In the genomic region with DNA sequence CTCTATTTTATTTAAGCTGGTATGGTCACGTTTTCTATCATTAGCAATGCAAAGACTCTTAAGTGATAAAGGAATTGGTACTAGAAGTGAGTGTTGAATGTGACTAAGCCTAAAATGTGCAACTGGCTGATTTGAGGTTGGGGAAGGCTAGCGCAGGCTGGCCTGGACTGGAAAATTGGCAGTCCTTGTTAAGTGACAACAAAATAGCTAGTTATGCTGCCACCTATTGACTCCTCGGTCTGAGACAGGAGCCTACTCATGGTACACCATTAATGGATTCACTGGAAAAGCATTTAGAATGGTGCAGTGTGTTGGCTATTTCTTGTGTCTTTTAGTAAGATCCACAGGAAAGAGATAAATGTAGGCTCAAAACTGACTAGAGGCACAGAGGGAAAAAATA, we compare ENCODE assay signal across 8 cellular contexts. TPM values are rescaled to one million over a fixed set of nuclear protein-coding genes. Genes with fewer than 3 reads are reported as not detected.
DNase-seq lines count a peak whose midpoint lies in the region; ATAC-seq, FAIRE-seq and TF ChIP-seq lines count a peak whose summit lies in the region.

No MANE protein-coding gene starts in this region.

- TF ChIP-seq CTCF in AG09319 (IDR thresholded peaks at IDR 0.05; ENCODE audit: low read depth, low read length) (peak; percentile 35), cardiac fibroblast (IDR thresholded peaks at IDR 0.05; ENCODE audit: low read depth, low read length) (peak; percentile 60)

- FAIRE-seq in GM12892 (lab: Jason Lieb, UNC), result peak; percentile 58

- peak; percentile 99 for ATAC-seq in left lobe of liver
- ATAC-seq in HG02642 (IDR thresholded peaks at IDR 0.05; ENCODE audit: poor library complexity, unreplicated experiment), result no peak

- H3K4me3 Mint-ChIP-seq in stimulated activated naive CD8-positive, alpha-beta T cell treated with anti-CD3 and anti-CD28 coated beads, Interleukin-15, Interleukin-2, amounts not matched to agents 100 ng/mL and 50 ng/mL, for 24 hours, result no peak overlapping the region

- peaks cover 3% of the 10 kb centered on the region for H3K9me3 Mint-ChIP-seq in stimulated activated naive CD8-positive, alpha-beta T cell treated with anti-CD3 and anti-CD28 coated beads, Interleukin-15, Interleukin-2, amounts not matched to agents 100 ng/mL and 50 ng/mL, for 24 hours

- peaks cover 94% of the 10 kb centered on the region for H3K4me1 Mint-ChIP-seq in stimulated activated naive CD8-positive, alpha-beta T cell treated with anti-CD3 and anti-CD28 coated beads, Interleukin-15, Interleukin-2, amounts not matched to agents 100 ng/mL and 50 ng/mL, for 24 hours (ENCODE audit: low read depth)

- H3K27me3 Mint-ChIP-seq in stimulated activated naive CD8-positive, alpha-beta T cell treated with anti-CD3 and anti-CD28 coated beads, Interleukin-15, Interleukin-2, amounts not matched to agents 100 ng/mL and 50 ng/mL, for 24 hours, result no peaks in the 10 kb centered on the region

- no peak overlapping the region for H3K4me3 ChIP-seq in cardiac fibroblast (replicated peaks in 1 of 2; ENCODE audit: low read depth in 2 of 2, low read length in 2 of 2)

- no peak for TF ChIP-seq POLR2A in GM12892 (IDR thresholded peaks at IDR 0.05; ENCODE audit: low read depth, low read length)

- H3K36me3 Mint-ChIP-seq in stimulated activated naive CD8-positive, alpha-beta T cell treated with anti-CD3 and anti-CD28 coated beads, Interleukin-15, Interleukin-2, amounts not matched to agents 100 ng/mL and 50 ng/mL, for 24 hours (ENCODE audit: low read depth), result peaks cover 52% of the 10 kb centered on the region

- peak overlapping the region; percentile 52 for H3K27ac Mint-ChIP-seq in stimulated activated naive CD8-positive, alpha-beta T cell treated with anti-CD3 and anti-CD28 coated beads, Interleukin-15, Interleukin-2, amounts not matched to agents 100 ng/mL and 50 ng/mL, for 24 hours

- no peak for DNase-seq in AG09319 (ENCODE audit: extremely low read depth, low read depth)
- no peak for DNase-seq in GM12892 (ENCODE audit: insufficient read length)
- DNase-seq in KG1 (lab: John Stamatoyannopoulos, UW), result peak; percentile 11
- DNase-seq in T-helper 22 cell (ENCODE audit: low read depth), result peak; percentile 31
- DNase-seq in cardiac fibroblast (ENCODE audit: low read depth in 2 of 2), result peak; percentile 80 to 82
- DNase-seq in left lobe of liver (ENCODE audit: low spot score), result peak; percentile 63

RNA-seq across cellular contexts. Expression of a gene that starts 5.7 kb away (rescaled TPM):
- 108 TPM for polyA plus RNA-seq in GM12892 (2012; ENCODE audit: missing spikeins)
- 6.3 TPM for total RNA-seq in left lobe of liver

Comparison
In these comparisons a context has a peak if more than half of its experiments do, and no peak if none do; other contexts are left out.
1. DNase-seq: peak in KG1 (single experiment), T-helper 22 cell (single experiment), cardiac fibroblast (2 of 2) and left lobe of liver (single experiment); none in AG09319 (single experiment) and GM12892 (single experiment).